In the genomic region with DNA sequence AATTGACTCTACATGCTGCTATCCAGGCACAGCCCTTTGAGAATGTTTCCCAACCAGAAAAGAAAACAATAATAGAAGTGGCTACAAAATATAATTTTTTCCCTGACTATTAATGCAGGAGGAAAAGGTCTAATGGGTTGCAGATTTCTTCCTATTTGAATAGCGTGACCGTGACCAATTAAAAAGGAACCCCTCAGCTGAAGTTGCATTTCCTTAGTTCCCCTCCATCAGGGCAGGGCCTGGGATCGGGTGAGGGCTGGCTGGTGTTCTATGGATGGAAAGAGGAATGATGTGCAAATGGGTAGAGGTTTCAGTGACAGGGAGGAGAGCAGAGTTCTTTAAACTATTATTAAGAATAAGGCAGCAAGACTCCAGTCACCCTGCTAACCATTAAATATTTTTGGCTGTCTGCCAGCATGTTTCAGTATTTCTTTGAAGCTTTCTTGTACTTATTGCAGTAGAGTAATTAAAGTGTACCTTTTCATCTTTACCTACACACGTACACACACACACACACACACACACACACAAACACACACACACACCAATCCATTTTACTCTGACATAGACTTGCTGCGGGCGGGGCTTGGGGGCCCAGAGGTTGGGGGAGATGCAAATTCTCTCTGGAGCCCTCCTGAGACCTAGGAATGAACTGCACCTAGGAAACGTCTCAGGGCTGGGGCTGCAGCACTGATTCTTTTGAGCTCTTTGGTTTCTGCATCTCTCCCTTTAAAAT, we compare ENCODE assay signal across 1 cellular context.
TF ChIP-seq lines count a peak whose summit lies in the region.

No MANE protein-coding gene starts in this region.

TF ChIP-seq in HEK293, 187 proteins besides CTCF, POLR2A, EP300 and RAD21 (continued from another document):
- TF ChIP-seq, protein P1, sequence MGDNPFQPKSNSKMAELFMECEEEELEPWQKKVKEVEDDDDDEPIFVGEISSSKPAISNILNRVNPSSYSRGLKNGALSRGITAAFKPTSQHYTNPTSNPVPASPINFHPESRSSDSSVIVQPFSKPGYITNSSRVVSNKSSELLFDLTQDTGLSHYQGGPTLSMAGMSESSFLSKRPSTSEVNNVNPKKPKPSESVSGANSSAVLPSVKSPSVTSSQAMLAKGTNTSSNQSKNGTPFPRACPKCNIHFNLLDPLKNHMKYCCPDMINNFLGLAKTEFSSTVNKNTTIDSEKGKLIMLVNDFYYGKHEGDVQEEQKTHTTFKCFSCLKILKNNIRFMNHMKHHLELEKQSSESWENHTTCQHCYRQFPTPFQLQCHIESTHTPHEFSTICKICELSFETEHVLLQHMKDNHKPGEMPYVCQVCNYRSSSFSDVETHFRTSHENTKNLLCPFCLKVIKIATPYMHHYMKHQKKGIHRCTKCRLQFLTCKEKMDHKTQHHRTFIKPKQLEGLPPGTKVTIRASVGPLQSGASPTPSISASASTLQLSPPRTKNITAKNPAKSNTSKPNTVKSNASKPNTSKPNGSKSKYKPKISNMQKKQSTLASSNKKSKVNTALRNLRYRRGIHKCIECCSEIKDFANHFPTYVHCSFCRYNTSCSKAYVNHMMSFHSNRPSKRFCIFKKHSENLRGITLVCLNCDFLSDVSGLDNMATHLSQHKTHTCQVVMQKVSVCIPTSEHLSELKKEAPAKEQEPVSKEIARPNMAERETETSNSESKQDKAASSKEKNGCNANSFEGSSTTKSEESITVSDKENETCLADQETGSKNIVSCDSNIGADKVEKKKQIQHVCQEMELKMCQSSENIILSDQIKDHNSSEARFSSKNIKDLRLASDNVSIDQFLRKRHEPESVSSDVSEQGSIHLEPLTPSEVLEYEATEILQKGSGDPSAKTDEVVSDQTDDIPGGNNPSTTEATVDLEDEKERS (tag by site-specific recombination; IDR thresholded peaks at IDR 0.05): no peak
- TF ChIP-seq, protein P2, sequence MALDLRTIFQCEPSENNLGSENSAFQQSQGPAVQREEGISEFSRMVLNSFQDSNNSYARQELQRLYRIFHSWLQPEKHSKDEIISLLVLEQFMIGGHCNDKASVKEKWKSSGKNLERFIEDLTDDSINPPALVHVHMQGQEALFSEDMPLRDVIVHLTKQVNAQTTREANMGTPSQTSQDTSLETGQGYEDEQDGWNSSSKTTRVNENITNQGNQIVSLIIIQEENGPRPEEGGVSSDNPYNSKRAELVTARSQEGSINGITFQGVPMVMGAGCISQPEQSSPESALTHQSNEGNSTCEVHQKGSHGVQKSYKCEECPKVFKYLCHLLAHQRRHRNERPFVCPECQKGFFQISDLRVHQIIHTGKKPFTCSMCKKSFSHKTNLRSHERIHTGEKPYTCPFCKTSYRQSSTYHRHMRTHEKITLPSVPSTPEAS (tag by site-specific recombination; IDR thresholded peaks at IDR 0.05): peak; percentile 51; the same call in 1 of the 2 replicates
- no peak for TF ChIP-seq ZNF768 (tag by site-specific recombination; IDR thresholded peaks at IDR 0.05)
- TF ChIP-seq OVOL3 (tag by site-specific recombination; IDR thresholded peaks at IDR 0.05): no peak
- TF ChIP-seq ZFP3 (tag by site-specific recombination; IDR thresholded peaks at IDR 0.05; ENCODE audit: low read depth): no peak
- TF ChIP-seq, protein P3, sequence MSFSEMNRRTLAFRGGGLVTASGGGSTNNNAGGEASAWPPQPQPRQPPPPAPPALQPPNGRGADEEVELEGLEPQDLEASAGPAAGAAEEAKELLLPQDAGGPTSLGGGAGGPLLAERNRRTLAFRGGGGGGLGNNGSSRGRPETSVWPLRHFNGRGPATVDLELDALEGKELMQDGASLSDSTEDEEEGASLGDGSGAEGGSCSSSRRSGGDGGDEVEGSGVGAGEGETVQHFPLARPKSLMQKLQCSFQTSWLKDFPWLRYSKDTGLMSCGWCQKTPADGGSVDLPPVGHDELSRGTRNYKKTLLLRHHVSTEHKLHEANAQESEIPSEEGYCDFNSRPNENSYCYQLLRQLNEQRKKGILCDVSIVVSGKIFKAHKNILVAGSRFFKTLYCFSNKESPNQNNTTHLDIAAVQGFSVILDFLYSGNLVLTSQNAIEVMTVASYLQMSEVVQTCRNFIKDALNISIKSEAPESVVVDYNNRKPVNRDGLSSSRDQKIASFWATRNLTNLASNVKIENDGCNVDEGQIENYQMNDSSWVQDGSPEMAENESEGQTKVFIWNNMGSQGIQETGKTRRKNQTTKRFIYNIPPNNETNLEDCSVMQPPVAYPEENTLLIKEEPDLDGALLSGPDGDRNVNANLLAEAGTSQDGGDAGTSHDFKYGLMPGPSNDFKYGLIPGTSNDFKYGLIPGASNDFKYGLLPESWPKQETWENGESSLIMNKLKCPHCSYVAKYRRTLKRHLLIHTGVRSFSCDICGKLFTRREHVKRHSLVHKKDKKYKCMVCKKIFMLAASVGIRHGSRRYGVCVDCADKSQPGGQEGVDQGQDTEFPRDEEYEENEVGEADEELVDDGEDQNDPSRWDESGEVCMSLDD (tag by site-specific recombination; IDR thresholded peaks at IDR 0.05): 0 out of 2 replicates have a peak, but pooled peaks have one; percentile 41
- no peak for TF ChIP-seq ZNF830 (tag by site-specific recombination; IDR thresholded peaks at IDR 0.05; ENCODE audit: low read depth)
- TF ChIP-seq ZSCAN16 (tag by site-specific recombination; IDR thresholded peaks at IDR 0.05): no peak
